In the genomic region with DNA sequence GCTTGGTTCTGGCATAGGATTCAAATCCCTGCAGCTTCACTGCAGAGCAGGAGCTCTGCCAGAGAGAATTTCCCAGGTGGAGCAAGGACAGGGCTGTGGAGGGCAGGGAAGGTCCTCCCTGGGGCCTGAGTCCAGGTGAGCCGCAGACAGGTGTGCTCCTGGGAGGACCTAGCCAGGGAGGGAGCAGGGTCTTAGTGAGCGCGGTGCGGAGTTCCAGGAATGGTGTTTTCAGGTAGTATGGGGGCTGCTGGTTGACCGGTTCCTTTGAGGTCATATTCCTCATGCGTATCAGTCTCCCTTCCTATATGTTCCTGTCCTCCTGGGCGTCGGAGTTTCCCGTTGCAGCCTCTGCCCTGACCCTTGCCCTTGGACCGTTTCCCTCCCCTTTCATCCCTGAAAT, we compare ENCODE assay signal across 25 cellular contexts.
"Had no signal": no experiment of that assay in that cellular context is flagged by ENCODE, and none has a peak within 500 bp of the region (broad histone marks: within the 10 kb centered on the region; RNA-seq: fewer than 3 reads in every experiment).

No MANE protein-coding gene starts in this region.

- ATAC-seq: naive thymus-derived CD8-positive, alpha-beta T cell; natural killer cell treated with Interleukin-12 subunit alpha and Interleukin-12 subunit beta and Interleukin-15 and Interleukin-18, amount 100 ng/mL, for 72 hours; pancreas; psoas muscle; right cardiac atrium; right lobe of liver; stimulated activated effector memory CD8-positive, alpha-beta T cell treated with anti-CD3 and anti-CD28 coated beads, Interleukin-12 subunit alpha, Interleukin-12 subunit beta, amount 100 ng/mL, for 72 hours; stimulated activated naive B cell treated with anti-CD40 and anti-IgM and Interleukin-4, amounts not matched to agents 10 μg/mL and 1 μg/mL and 100 μg/mL, for 72 hours had no signal

- H3K4me3 ChIP-seq: pancreas, psoas muscle, right lobe of liver, sigmoid colon, stomach, thoracic aorta, thyroid gland, tibial nerve, upper lobe of left lung, uterus had no signal

- H3K36me3 ChIP-seq: neutrophil, pancreas, right lobe of liver, sigmoid colon, stomach, thoracic aorta, thyroid gland, tibial nerve, upper lobe of left lung, uterus had no signal

- DNase-seq: naive thymus-derived CD8-positive, alpha-beta T cell; nephron progenitor cell; nucleus accumbens; pancreas; psoas muscle; right cardiac atrium; right lobe of liver; sigmoid colon; small intestine; stimulated activated CD4-positive, alpha-beta T cell treated with anti-CD3 and anti-CD28 coated beads, Interleukin-15, amount 100 ng/mL, for 24 hours; stimulated activated CD4-positive, alpha-beta T cell treated with anti-CD3 and anti-CD28 coated beads, Interleukin-2, amount 100 ng/mL, for 24 hours; stimulated activated CD4-positive, alpha-beta T cell treated with anti-CD3 and anti-CD28 coated beads, Interleukin-2, amount 100 ng/mL, for 48 hours; stimulated activated CD4-positive, alpha-beta T cell treated with anti-CD3 and anti-CD28 coated beads, Interleukin-4, amount 100 ng/mL, for 24 hours; stimulated activated naive B cell treated with anti-CD40 and anti-IgM and Interleukin-4, amounts not matched to agents 10 μg/mL and 1 μg/mL and 100 μg/mL, for 72 hours; stimulated activated naive CD4-positive, alpha-beta T cell treated with Interleukin-2 at 50 U/mL for 16 hours; stomach; thyroid gland; trophoblast cell; upper lobe of left lung; uterus had no signal

- H3K27ac ChIP-seq: neutrophil, pancreas, psoas muscle, right lobe of liver, sigmoid colon, stomach, thoracic aorta, thyroid gland, tibial nerve, upper lobe of left lung, uterus had no signal

- H3K27me3 ChIP-seq: neutrophil, pancreas, right lobe of liver, sigmoid colon, stomach, thyroid gland, tibial nerve, upper lobe of left lung, uterus had no signal

- H3K4me1 ChIP-seq: pancreas, psoas muscle, right lobe of liver, sigmoid colon, stomach, thyroid gland, tibial nerve, upper lobe of left lung, uterus had no signal

- H3K9me3 ChIP-seq: neutrophil, pancreas, psoas muscle, right lobe of liver, sigmoid colon, thoracic aorta, thyroid gland, uterus had no signal
